In the genomic region with DNA sequence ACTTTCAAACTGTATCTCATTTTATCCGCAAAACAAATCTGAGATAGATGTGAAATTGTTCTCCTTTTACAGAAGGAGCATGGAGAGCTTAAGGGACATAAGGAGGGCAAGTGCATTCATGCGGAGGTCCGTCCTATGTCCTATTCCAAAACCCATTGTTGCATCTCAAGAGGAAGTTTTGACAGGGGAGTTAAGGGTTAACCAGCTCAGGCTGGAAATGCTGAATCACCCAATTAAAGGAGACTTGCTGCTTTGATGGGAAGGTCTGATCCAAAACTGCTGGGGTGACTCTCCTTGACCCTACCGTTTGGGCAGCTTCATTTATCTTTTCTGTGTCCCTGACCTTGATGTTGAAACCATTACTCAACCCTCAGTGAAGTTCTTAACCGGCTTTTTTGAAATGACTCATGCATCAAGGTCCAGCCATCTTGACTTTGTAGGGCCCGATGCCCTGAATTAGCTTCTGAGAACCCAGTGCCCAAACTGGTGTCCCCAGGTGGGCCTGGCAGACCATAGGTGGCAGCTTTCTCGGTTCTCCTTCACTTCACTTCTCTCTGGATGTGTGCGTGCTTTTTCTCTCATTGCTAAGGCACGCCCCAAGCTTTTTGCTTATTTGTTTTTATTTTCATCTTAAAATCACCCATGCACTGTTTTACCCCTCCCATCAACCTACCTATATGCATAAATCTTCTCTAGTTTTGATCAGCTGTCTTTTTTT, we compare ENCODE assay signal across 8 cellular contexts. TPM values are rescaled to one million over a fixed set of nuclear protein-coding genes. Genes with fewer than 3 reads are reported as not detected.
DNase-seq lines count a peak whose midpoint lies in the region; ATAC-seq and TF ChIP-seq lines count a peak whose summit lies in the region.

No MANE protein-coding gene starts in this region.

- no peak overlapping the region for H3K27ac ChIP-seq in OCI-LY7 (ENCODE audit: low read depth, low read length, poor library complexity, severe bottlenecking)
- no peak overlapping the region for H3K27ac ChIP-seq in upper lobe of right lung
- H3K27ac ChIP-seq in tibial nerve: no peak overlapping the region

- H3K4me2 ChIP-seq in OCI-LY7 (ENCODE audit: low read length): peak overlapping the region; percentile 14

- H3K9me3 ChIP-seq in OCI-LY7 (ENCODE audit: low read length): no peaks in the 10 kb centered on the region
- no peaks in the 10 kb centered on the region for H3K9me3 ChIP-seq in upper lobe of right lung
- H3K9me3 ChIP-seq in tibial nerve: peaks cover 0 to 14% (median 0%) of the 10 kb centered on the region in 4 donors

- H3K4me1 ChIP-seq in OCI-LY7 (ENCODE audit: insufficient read depth, low read length, poor library complexity, severe bottlenecking) (peaks cover 6% of the 10 kb centered on the region), upper lobe of right lung (peaks cover 9% of the 10 kb centered on the region), tibial nerve (peaks cover 0 to 6% (median 0%) of the 10 kb centered on the region in 4 donors)

- no peaks in the 10 kb centered on the region for H3K9me2 ChIP-seq in OCI-LY7 (ENCODE audit: insufficient read depth, low read length)

- no peak for TF ChIP-seq CTCF in HFFc6 (IDR thresholded peaks at IDR 0.05)
- TF ChIP-seq CTCF in OCI-LY7 (conservative IDR thresholded peaks at IDR 0.05; ENCODE audit: low read length): no peak
- TF ChIP-seq CTCF in fibroblast of pulmonary artery (IDR thresholded peaks at IDR 0.05; ENCODE audit: low read length, missing control alignments): no peak
- TF ChIP-seq CTCF in upper lobe of right lung (IDR thresholded peaks at IDR 0.05): no peak
- no peak for TF ChIP-seq CTCF in tibial nerve (IDR thresholded peaks at IDR 0.05)

- H3K79me2 ChIP-seq in OCI-LY7 (ENCODE audit: insufficient read depth, low read depth, low read length): no peaks in the 10 kb centered on the region

- BruUV-seq in OCI-LY7 (replicated peaks; lab: Mats Ljungman, UMichigan): no TSS peak

- H2AFZ ChIP-seq in OCI-LY7 (ENCODE audit: low read length): peak overlapping the region; percentile 21; the same call in 1 of the 2 replicates

- no peaks in the 10 kb centered on the region for H3K27me3 ChIP-seq in upper lobe of right lung
- no peaks in the 10 kb centered on the region for H3K27me3 ChIP-seq in tibial nerve

- 55 to 61% methylated on average over 9 of the region's 9 CpGs for WGBS in tibial nerve, 2 donors

- peaks cover 25% of the 10 kb centered on the region for H3K36me3 Mint-ChIP-seq in HFFc6 (ENCODE audit: low read depth)
- H3K36me3 Mint-ChIP-seq in naive thymus-derived CD8-positive, alpha-beta T cell: peaks cover 0 to 12% (median 9%) of the 10 kb centered on the region in 3 donors

- DNase-seq in GM04504 (ENCODE audit: low read depth) (peak; percentile 28), HFFc6 (peak; percentile 81), OCI-LY7 (ENCODE audit: low spot score) (peak; percentile 13), fibroblast of pulmonary artery (ENCODE audit: low read depth) (peak; percentile 87), upper lobe of right lung (no peak), tibial nerve (ENCODE audit: low spot score in 2 of 2) (no peak)
- no peak for DNase-seq in naive thymus-derived CD8-positive, alpha-beta T cell

- TF ChIP-seq EP300 in tibial nerve (IDR thresholded peaks at IDR 0.05): no peak

- peak overlapping the region; percentile 92 for H3K27ac Mint-ChIP-seq in HFFc6
- H3K27ac Mint-ChIP-seq in naive thymus-derived CD8-positive, alpha-beta T cell: no peak overlapping the region

- peak overlapping the region; percentile 38 for H3K4me3 Mint-ChIP-seq in HFFc6
- H3K4me3 Mint-ChIP-seq in naive thymus-derived CD8-positive, alpha-beta T cell: no peak overlapping the region

- H3K4me3 ChIP-seq in OCI-LY7 (ENCODE audit: low read depth, low read length, poor library complexity, severe bottlenecking): no peak overlapping the region
- H3K4me3 ChIP-seq in fibroblast of pulmonary artery (replicated peaks; ENCODE audit: low read depth, low read length): no peak overlapping the region
- no peak overlapping the region for H3K4me3 ChIP-seq in upper lobe of right lung
- H3K4me3 ChIP-seq in tibial nerve: no peak overlapping the region

- CTCF ChIA-PET in OCI-LY7 (lab: Charles Lee; ENCODE audit: unreplicated experiment): no interaction called here

- ATAC-seq in upper lobe of right lung: peak; percentile 56
- no peak for ATAC-seq in naive thymus-derived CD8-positive, alpha-beta T cell
- ATAC-seq in HG03095 (IDR thresholded peaks at IDR 0.05; ENCODE audit: unreplicated experiment): no peak

- H3K27me3 Mint-ChIP-seq in HFFc6 (ENCODE audit: insufficient read depth): no peaks in the 10 kb centered on the region
- H3K27me3 Mint-ChIP-seq in naive thymus-derived CD8-positive, alpha-beta T cell: peaks cover 4 to 24% (median 15%) of the 10 kb centered on the region in 5 donors

- peaks cover 46% of the 10 kb centered on the region for H3K4me1 Mint-ChIP-seq in HFFc6 (ENCODE audit: low read depth)
- peaks cover 0 to 3% (median 1%) of the 10 kb centered on the region in 4 donors for H3K4me1 Mint-ChIP-seq in naive thymus-derived CD8-positive, alpha-beta T cell

- POLR2A ChIA-PET in OCI-LY7 (lab: Charles Lee): interaction anchor here (0.6 to 1.3 kb wide), 5 partner anchors 8 to 104 kb away, joined by 3 to 6 read pairs (median 3); a partner anchor contains a TSS
- POLR2A ChIA-PET in naive thymus-derived CD8-positive, alpha-beta T cell (lab: Charles Lee): interaction anchor here (0.6 kb wide), 1 partner anchor 17 kb away, joined by 3 read pairs; no protein-coding TSS in a partner anchor

- H3K36me3 ChIP-seq in OCI-LY7 (ENCODE audit: insufficient read depth, low read length) (no peaks in the 10 kb centered on the region), upper lobe of right lung (no peaks in the 10 kb centered on the region), tibial nerve (no peaks in the 10 kb centered on the region)

- TF ChIP-seq POLR2A in tibial nerve (IDR thresholded peaks at IDR 0.05): no peak

- no peaks in the 10 kb centered on the region for H4K20me1 ChIP-seq in OCI-LY7 (ENCODE audit: insufficient read depth, low read length)

- intact Hi-C loops in OCI-LY7 (cut with micrococcal nuclease; ENCODE audit: unreplicated experiment): no loop called here
- intact Hi-C loops in upper lobe of right lung (cut with DNase I): no loop called here

- H3K9me3 Mint-ChIP-seq in HFFc6: peaks cover 23% of the 10 kb centered on the region
- peaks cover 4 to 28% (median 18%) of the 10 kb centered on the region in 9 donors for H3K9me3 Mint-ChIP-seq in naive thymus-derived CD8-positive, alpha-beta T cell

RNA-seq across cellular contexts. Expression of a gene that starts 15.9 kb away (rescaled TPM):
- under 1 TPM in 3 of 6 experiments, not detected in 3; 0.14 to 0.34 (median 0.18) TPM for total RNA-seq in HFFc6 (2021; fragmentation: NEBNext Ultra II Directional; extraction: Animal tissue kit (Norgen Biotek cat#: 25700))
- total RNA-seq in OCI-LY7 (2014; rRNA removed; shearing (Covaris generic)): not detected in 2 replicates
- total RNA-seq in OCI-LY7 (2022): not detected in 2 replicates
- total RNA-seq in upper lobe of right lung: 0.55 TPM
- under 1 TPM in 1 of 4 donors, not detected in 3; 0.20 TPM for total RNA-seq in tibial nerve
- not detected for total RNA-seq in naive thymus-derived CD8-positive, alpha-beta T cell
- not detected for polyA plus RNA-seq in naive thymus-derived CD8-positive, alpha-beta T cell

RNA-seq across cellular contexts. Expression of a gene that starts 43.9 kb away (rescaled TPM):
- total RNA-seq in HFFc6 (2021; fragmentation: NEBNext Ultra II Directional; extraction: Animal tissue kit (Norgen Biotek cat#: 25700)): 100 to 1,000 TPM; 184 to 237 (median 206) TPM
- total RNA-seq in OCI-LY7 (2014; rRNA removed; shearing (Covaris generic)): 176 and 184 TPM in 2 replicates
- 139 and 151 TPM in 2 replicates for total RNA-seq in OCI-LY7 (2022)
- total RNA-seq in upper lobe of right lung: 225 TPM
- total RNA-seq in tibial nerve: 100 to 1,000 TPM; 208 to 233 (median 221) TPM
- 100 to 1,000 TPM; 119 to 121 TPM for total RNA-seq in naive thymus-derived CD8-positive, alpha-beta T cell
- polyA plus RNA-seq in naive thymus-derived CD8-positive, alpha-beta T cell: 100 to 1,000 TPM; 187 to 214 (median 199) TPM

Comparison
In these comparisons a context has a peak if more than half of its experiments do, and no peak if none do; other contexts are left out.
1. DNase-seq: peak in GM04504 (single experiment), HFFc6 (single experiment), OCI-LY7 (single experiment) and fibroblast of pulmonary artery (single experiment); none in upper lobe of right lung (single experiment), tibial nerve (0 of 2) and naive thymus-derived CD8-positive, alpha-beta T cell (0 of 10).